In genomic region chr11:118343248-118343647, GRCh38 we compare ENCODE assay signal across 16 cellular contexts. TPM values are rescaled to one million over a fixed set of nuclear protein-coding genes. Genes with fewer than 3 reads are reported as not detected.
A peak's percentile ranks its signal among the peaks of the same experiment; 100 is the strongest.
DNase-seq lines count a peak whose midpoint lies in the region; ATAC-seq, FAIRE-seq and TF ChIP-seq lines count a peak whose summit lies in the region.
"Had no signal": no experiment of that assay in that cellular context is flagged by ENCODE, and none has a peak within 500 bp of the region (broad histone marks: within the 10 kb centered on the region; RNA-seq: fewer than 3 reads in every experiment).

No MANE protein-coding gene starts in this region.

- H3K27ac ChIP-seq in GM12878 (ENCODE audit: control insufficient read depth, insufficient read depth) (no peak overlapping the region), thymus (ENCODE audit: low read depth) (peak overlapping the region; percentile 93)
- H3K27ac ChIP-seq: WERI-Rb-1 had no signal

- no peak overlapping the region for H3K9ac ChIP-seq in GM12878 (ENCODE audit: control insufficient read depth, insufficient read depth, low read length)

- BruUV-seq in GM12878 (replicated peaks; lab: Mats Ljungman, UMichigan), result no TSS peak

- no peaks in the 10 kb centered on the region for H3K27me3 Mint-ChIP-seq in activated CD4-positive, alpha-beta memory T cell treated with anti-CD3 and anti-CD28 coated beads for 36 hours

- H3K4me2 ChIP-seq in GM12878 (ENCODE audit: control insufficient read depth, insufficient read depth), result no peak overlapping the region

- H3K4me3 Mint-ChIP-seq in activated CD4-positive, alpha-beta memory T cell treated with anti-CD3 and anti-CD28 coated beads for 36 hours, result peak overlapping the region; percentile 82
- H3K4me3 Mint-ChIP-seq: HFFc6 had no signal

- peak; percentile 63 for ATAC-seq in GM12878

- TF ChIP-seq RAD21 in GM12878 (IDR thresholded peaks at IDR 0.05; ENCODE audit: insufficient read depth, low read depth, low read length), result no peak

- intact Hi-C loops in activated CD4-positive, alpha-beta memory T cell treated with anti-CD3 and anti-CD28 coated beads for 36 hours (cut with micrococcal nuclease), result loop anchor here (2.0 to 5.0 kb wide), 4 partner anchors 54 to 196 kb away; no protein-coding TSS in a partner anchor
- intact Hi-C loops in GM12878 (cut with micrococcal nuclease; ENCODE audit: unreplicated experiment), result no loop called here

- peaks cover 48% of the 10 kb centered on the region for H3K36me3 Mint-ChIP-seq in activated CD4-positive, alpha-beta memory T cell treated with anti-CD3 and anti-CD28 coated beads for 36 hours

- H3K4me1 ChIP-seq in GM12878 (ENCODE audit: control insufficient read depth, insufficient read depth, low read length), result no peaks in the 10 kb centered on the region
- peaks cover 17% of the 10 kb centered on the region for H3K4me1 ChIP-seq in thymus (ENCODE audit: control insufficient read depth, insufficient read depth, low read length)

- 38% methylated on average over 9 of the region's 9 CpGs for WGBS in GM12878 (ENCODE audit: insufficient coverage, insufficient replicate concordance, low lambda C conversion rate, missing lambda C conversion rate)
- 65% methylated on average over 9 of the region's 9 CpGs for WGBS in thymus

- H3K27ac Mint-ChIP-seq in activated CD4-positive, alpha-beta memory T cell treated with anti-CD3 and anti-CD28 coated beads for 36 hours, result peak overlapping the region; percentile 98
- H3K27ac Mint-ChIP-seq: HFFc6 had no signal

- no peaks in the 10 kb centered on the region for H3K36me3 ChIP-seq in GM12878 (ENCODE audit: control insufficient read depth in 2 of 2, insufficient read depth in 2 of 2, low read length in 1 of 2)
- peaks cover 22% of the 10 kb centered on the region for H3K36me3 ChIP-seq in thymus (ENCODE audit: control insufficient read depth, insufficient read depth)
- H3K36me3 ChIP-seq: WERI-Rb-1 had no signal

- CTCF ChIA-PET in activated CD4-positive, alpha-beta memory T cell treated with anti-CD3 and anti-CD28 coated beads for 36 hours (lab: Charles Lee), result interaction anchor here (0.8 to 5.0 kb wide), 4 partner anchors 10 to 197 kb away, joined by 3 to 29 read pairs (median 18); partner anchors contain the start of gene CD3E
- CTCF ChIA-PET in GM12878 (lab: Yijun Ruan, JAX), result interaction anchor here (0.7 to 1.1 kb wide), 2 partner anchors 47 to 48 kb away, joined by 3 to 4 read pairs; no protein-coding TSS in a partner anchor

- H3K27me3 ChIP-seq in GM12878 (replicated peaks in 1 of 2; ENCODE audit: control insufficient read depth in 2 of 2, insufficient read depth in 2 of 2, low read length in 1 of 2) (no peaks in the 10 kb centered on the region; a peak in 1 of 4 replicates), thymus (ENCODE audit: control insufficient read depth, insufficient read depth) (no peaks in the 10 kb centered on the region)

- no peak for TF ChIP-seq EP300 in GM12878 (IDR thresholded peaks at IDR 0.05; ENCODE audit: borderline replicate concordance in 1 of 2, control insufficient read depth in 1 of 2, low read depth in 2 of 2, low read length in 2 of 2)

- SMC1A ChIA-PET in GM12878 (lab: Charles Lee; ENCODE audit: uncharacterized antibody, unreplicated experiment), result interaction anchor here (1.2 kb wide), 2 partner anchors 34 to 66 kb away, joined by 3 to 4 read pairs; no protein-coding TSS in a partner anchor

- DNase-seq in stimulated activated CD4-positive, alpha-beta T cell treated with anti-CD3 and anti-CD28 coated beads, Interleukin-15, amount 100 ng/mL, for 24 hours, result peak; percentile 41
- no peak for DNase-seq in stimulated activated CD4-positive, alpha-beta T cell treated with anti-CD3 and anti-CD28 coated beads, Interleukin-12 subunit alpha, Interleukin-12 subunit beta, amount 100 ng/mL, for 4 hours
- peak; percentile 68 for DNase-seq in activated CD4-positive, alpha-beta memory T cell treated with anti-CD3 and anti-CD28 coated beads for 36 hours
- DNase-seq in GM12878 (ENCODE audit: low read depth, low spot score), result no peak
- DNase-seq in medulla oblongata (ENCODE audit: extremely low spot score), result no peak
- no peak for DNase-seq in LoVo (ENCODE audit: low spot score)
- no peak for DNase-seq in H54 (ENCODE audit: insufficient read length, low spot score)
- DNase-seq: HFFc6, MV-4-11, NCI-H2081 treated with DMSO at 0.1 percent for 48 hours, NCI-H774, occipital lobe, WERI-Rb-1 had no signal

- in situ Hi-C loops in GM12878 (cut with MboI), result no loop called here

- TF ChIP-seq POLR2A in GM12878 (IDR thresholded peaks at IDR 0.05; ENCODE audit: low read depth, low read length) (no peak), H54 (IDR thresholded peaks at IDR 0.05; ENCODE audit: low read depth, low read length) (no peak)

- no peak for TF ChIP-seq CTCF in GM12878 (IDR thresholded peaks at IDR 0.05 in 2 of 3, conservative IDR thresholded peaks at IDR 0.05 in 1 of 3; ENCODE audit: control insufficient read depth in 2 of 3, extremely low read depth in 1 of 3, insufficient read depth in 1 of 3, low read depth in 3 of 3, low read length in 3 of 3)

- FAIRE-seq in GM12878 (lab: Jason Lieb, UNC) (no peak), H54 (lab: Jason Lieb, UNC) (no peak)
- FAIRE-seq: HepG2 had no signal

- H3K4me1 Mint-ChIP-seq in activated CD4-positive, alpha-beta memory T cell treated with anti-CD3 and anti-CD28 coated beads for 36 hours (ENCODE audit: low read depth), result peaks cover 51% of the 10 kb centered on the region

- POLR2A ChIA-PET in activated CD4-positive, alpha-beta memory T cell treated with anti-CD3 and anti-CD28 coated beads for 36 hours (lab: Charles Lee), result interaction anchor here (1.0 to 1.4 kb wide), 2 partner anchors 111 to 119 kb away, joined by 3 to 11 read pairs; partner anchors contain the start of gene JAML
- POLR2A ChIA-PET in GM12878 (lab: Charles Lee), result no interaction called here

- no peak overlapping the region for H2AFZ ChIP-seq in GM12878 (ENCODE audit: control insufficient read depth, low read depth, low read length)

- H3K79me2 ChIP-seq in GM12878 (ENCODE audit: control insufficient read depth, insufficient read depth, low read length), result no peaks in the 10 kb centered on the region

- H3K4me3 ChIP-seq in GM12878, result no peak overlapping the region
- H3K4me3 ChIP-seq in thymus (ENCODE audit: low read length), result peak overlapping the region; percentile 65

- RAD21 ChIA-PET in GM12878 (lab: Charles Lee; ENCODE audit: unreplicated experiment), result interaction anchor here (0.6 to 1.1 kb wide), 2 partner anchors 11 to 145 kb away, joined by 3 read pairs; no protein-coding TSS in a partner anchor

- H3K9me3 ChIP-seq in GM12878 (replicated peaks; ENCODE audit: control insufficient read depth, insufficient read depth, low read length) (no peaks in the 10 kb centered on the region), thymus (ENCODE audit: control insufficient read depth) (no peaks in the 10 kb centered on the region)

- no peaks in the 10 kb centered on the region for H4K20me1 ChIP-seq in GM12878 (ENCODE audit: control insufficient read depth, insufficient read depth)

- no peaks in the 10 kb centered on the region for H3K9me3 Mint-ChIP-seq in activated CD4-positive, alpha-beta memory T cell treated with anti-CD3 and anti-CD28 coated beads for 36 hours
- H3K9me3 Mint-ChIP-seq: HFFc6 had no signal

RNA-seq across cellular contexts. Expression of gene CD3D, which starts 0.7 kb away (rescaled TPM):
- total RNA-seq in activated CD4-positive, alpha-beta memory T cell treated with anti-CD3 and anti-CD28 coated beads for 36 hours, result 100 to 1,000 TPM; 321 to 346 TPM
- total RNA-seq in GM12878 (2013; cell fraction: nucleolus; rRNA removed), result not detected in 2 replicates
- total RNA-seq in GM12878 (2014; rRNA removed), result 0.44 TPM in 1 of 2 replicates, not detected in the other
- not detected in 2 replicates for total RNA-seq in GM12878 (2014; rRNA removed; fragmentation: Illumina TruSeq; extraction: Trizol)
- total RNA-seq in GM12878 (2021), result 0.32 and 0.69 TPM in 2 replicates
- not detected for polyA plus RNA-seq in GM12878 (2011; ENCODE audit: low read depth)
- polyA plus RNA-seq in GM12878 (2011; rRNA removed), result not detected in 2 replicates
- polyA plus RNA-seq in GM12878 (2011; cell fraction: cytosol; rRNA removed), result not detected in 2 replicates
- polyA plus RNA-seq in GM12878 (2011; cell fraction: nucleus; rRNA removed), result not detected in 2 replicates
- polyA plus RNA-seq in GM12878 (2012), result not detected in 2 replicates
- polyA plus RNA-seq in GM12878 (2014; fragmentation: Illumina TruSeq; extraction: Trizol), result 0.13 TPM in 1 of 2 replicates, not detected in the other
- under 1 TPM; 0.13 to 0.45 TPM for polyA plus RNA-seq in GM12878 (2014; fragmentation: Nextera tagmentation; extraction: Ambion mirVana)
- polyA plus RNA-seq in GM12878 (2014; rRNA removed), result not detected in 2 replicates
- not detected for polyA plus RNA-seq in GM12878 (2016; fragmentation: Nextera tagmentation; extraction: Ambion mirVana)
- not detected in 2 replicates for polyA minus RNA-seq in GM12878 (2011; rRNA and poly(A)+ RNA removed)
- not detected in 2 replicates for polyA minus RNA-seq in GM12878 (2011; cell fraction: cytosol; rRNA and poly(A)+ RNA removed)
- not detected in 2 replicates for polyA minus RNA-seq in GM12878 (2011; cell fraction: nucleus; rRNA and poly(A)+ RNA removed)
- 501 TPM for polyA plus RNA-seq in thymus
- total RNA-seq: HFFc6, occipital lobe had no signal
- polyA plus RNA-seq: AG04450 had no signal

RNA-seq across cellular contexts. Expression of gene CD3G, which starts 0.9 kb away (rescaled TPM):
- 100 to 1,000 TPM; 137 to 138 TPM for total RNA-seq in activated CD4-positive, alpha-beta memory T cell treated with anti-CD3 and anti-CD28 coated beads for 36 hours
- not detected in 2 replicates for total RNA-seq in GM12878 (2013; cell fraction: nucleolus; rRNA removed)
- total RNA-seq in GM12878 (2014; rRNA removed), result not detected in 2 replicates
- not detected in 2 replicates for total RNA-seq in GM12878 (2014; rRNA removed; fragmentation: Illumina TruSeq; extraction: Trizol)
- total RNA-seq in GM12878 (2021), result 0.13 and 0.21 TPM in 2 replicates
- polyA plus RNA-seq in GM12878 (2011; ENCODE audit: low read depth), result not detected
- polyA plus RNA-seq in GM12878 (2011; rRNA removed), result 0.04 TPM in 1 of 2 replicates, not detected in the other
- polyA plus RNA-seq in GM12878 (2011; cell fraction: cytosol; rRNA removed), result 0.03 TPM in 1 of 2 replicates, not detected in the other
- 0.13 TPM in 1 of 2 replicates, not detected in the other for polyA plus RNA-seq in GM12878 (2011; cell fraction: nucleus; rRNA removed)
- polyA plus RNA-seq in GM12878 (2012), result not detected in 2 replicates
- polyA plus RNA-seq in GM12878 (2014; fragmentation: Illumina TruSeq; extraction: Trizol), result 0.10 and 0.22 TPM in 2 replicates
- under 1 TPM in 1 of 2 experiments, not detected in 1; 0.16 TPM for polyA plus RNA-seq in GM12878 (2014; fragmentation: Nextera tagmentation; extraction: Ambion mirVana)
- not detected in 2 replicates for polyA plus RNA-seq in GM12878 (2014; rRNA removed)
- not detected for polyA plus RNA-seq in GM12878 (2016; fragmentation: Nextera tagmentation; extraction: Ambion mirVana)
- polyA minus RNA-seq in GM12878 (2011; rRNA and poly(A)+ RNA removed), result not detected in 2 replicates
- not detected in 2 replicates for polyA minus RNA-seq in GM12878 (2011; cell fraction: cytosol; rRNA and poly(A)+ RNA removed)
- polyA minus RNA-seq in GM12878 (2011; cell fraction: nucleus; rRNA and poly(A)+ RNA removed), result not detected in 2 replicates
- 32.0 TPM for polyA plus RNA-seq in thymus
- total RNA-seq: HepG2, HFFc6, occipital lobe had no signal
- polyA plus RNA-seq: AG04450, HepG2 had no signal

RNA-seq across cellular contexts. Expression of gene UBE4A, which starts 16.2 kb away (rescaled TPM):
- total RNA-seq in activated CD4-positive, alpha-beta memory T cell treated with anti-CD3 and anti-CD28 coated beads for 36 hours, result 10 to 100 TPM; 39.1 to 40.4 TPM
- 66.0 and 71.6 TPM in 2 replicates for total RNA-seq in GM12878 (2013; cell fraction: nucleolus; rRNA removed)
- total RNA-seq in GM12878 (2014; rRNA removed), result 39.6 and 44.5 TPM in 2 replicates
- 36.2 and 36.4 TPM in 2 replicates for total RNA-seq in GM12878 (2014; rRNA removed; fragmentation: Illumina TruSeq; extraction: Trizol)
- total RNA-seq in GM12878 (2021), result 30.1 and 31.1 TPM in 2 replicates
- polyA plus RNA-seq in GM12878 (2011; ENCODE audit: low read depth), result 7.4 TPM
- polyA plus RNA-seq in GM12878 (2011; rRNA removed), result 22.9 and 23.2 TPM in 2 replicates
- polyA plus RNA-seq in GM12878 (2011; cell fraction: cytosol; rRNA removed), result 12.5 and 18.0 TPM in 2 replicates
- polyA plus RNA-seq in GM12878 (2011; cell fraction: nucleus; rRNA removed), result 52.7 and 53.0 TPM in 2 replicates
- polyA plus RNA-seq in GM12878 (2012), result 10.7 and 13.6 TPM in 2 replicates
- polyA plus RNA-seq in GM12878 (2014; fragmentation: Illumina TruSeq; extraction: Trizol), result 29.5 and 35.5 TPM in 2 replicates
- polyA plus RNA-seq in GM12878 (2014; fragmentation: Nextera tagmentation; extraction: Ambion mirVana), result 10 to 100 TPM in 1 of 2 experiments, 1 to 10 TPM in 1; 6.2 to 13.9 TPM
- 15.9 and 17.1 TPM in 2 replicates for polyA plus RNA-seq in GM12878 (2014; rRNA removed)
- polyA plus RNA-seq in GM12878 (2016; fragmentation: Nextera tagmentation; extraction: Ambion mirVana), result 10 to 100 TPM; 36.8 to 37.5 TPM
- 26.4 and 28.5 TPM in 2 replicates for polyA minus RNA-seq in GM12878 (2011; rRNA and poly(A)+ RNA removed)
- 13.9 and 16.5 TPM in 2 replicates for polyA minus RNA-seq in GM12878 (2011; cell fraction: cytosol; rRNA and poly(A)+ RNA removed)
- 16.3 TPM in 2 replicates for polyA minus RNA-seq in GM12878 (2011; cell fraction: nucleus; rRNA and poly(A)+ RNA removed)
- polyA plus RNA-seq in thymus, result 40.6 TPM

RNA-seq across cellular contexts. Expression of gene CD3E, which starts 38.7 kb away (rescaled TPM):
- 100 to 1,000 TPM; 476 to 488 TPM for total RNA-seq in activated CD4-positive, alpha-beta memory T cell treated with anti-CD3 and anti-CD28 coated beads for 36 hours
- 0.79 and 0.88 TPM in 2 replicates for total RNA-seq in GM12878 (2013; cell fraction: nucleolus; rRNA removed)
- total RNA-seq in GM12878 (2014; rRNA removed) (3.4 and 4.0 TPM in 2 replicates), GM12878 (2014; rRNA removed; fragmentation: Illumina TruSeq; extraction: Trizol) (4.4 and 5.1 TPM in 2 replicates), GM12878 (2021) (11.6 and 13.4 TPM in 2 replicates)
- 2.7 TPM for polyA plus RNA-seq in GM12878 (2011; ENCODE audit: low read depth)
- polyA plus RNA-seq in GM12878 (2011; rRNA removed) (0.10 and 0.14 TPM in 2 replicates), GM12878 (2014; fragmentation: Illumina TruSeq; extraction: Trizol) (14.9 and 17.3 TPM in 2 replicates), GM12878 (2014; fragmentation: Nextera tagmentation; extraction: Ambion mirVana) (1 to 10 TPM; 1.7 to 2.4 TPM), GM12878 (2014; rRNA removed) (9.7 and 10.9 TPM in 2 replicates), GM12878 (2016; fragmentation: Nextera tagmentation; extraction: Ambion mirVana) (1 to 10 TPM; 3.1 to 4.2 TPM), thymus (328 TPM)
- 0.28 and 0.40 TPM in 2 replicates for polyA plus RNA-seq in GM12878 (2011; cell fraction: cytosol; rRNA removed)
- 0.07 and 0.12 TPM in 2 replicates for polyA plus RNA-seq in GM12878 (2011; cell fraction: nucleus; rRNA removed)
- polyA plus RNA-seq in GM12878 (2012), result 2.6 and 3.4 TPM in 2 replicates
- 0.41 TPM in 1 of 2 replicates, not detected in the other for polyA minus RNA-seq in GM12878 (2011; rRNA and poly(A)+ RNA removed)
- not detected in 2 replicates for polyA minus RNA-seq in GM12878 (2011; cell fraction: cytosol; rRNA and poly(A)+ RNA removed)
- polyA minus RNA-seq in GM12878 (2011; cell fraction: nucleus; rRNA and poly(A)+ RNA removed), result not detected in 2 replicates
- total RNA-seq: HepG2, HFFc6, occipital lobe had no signal
- polyA plus RNA-seq: AG04450, HepG2 had no signal

RNA-seq across cellular contexts. Expression of gene ATP5MG, which starts 58.2 kb away (rescaled TPM):
- 100 to 1,000 TPM; 298 to 306 TPM for total RNA-seq in activated CD4-positive, alpha-beta memory T cell treated with anti-CD3 and anti-CD28 coated beads for 36 hours
- 24.1 and 29.2 TPM in 2 replicates for total RNA-seq in GM12878 (2013; cell fraction: nucleolus; rRNA removed)
- 211 and 295 TPM in 2 replicates for total RNA-seq in GM12878 (2014; rRNA removed)
- total RNA-seq in GM12878 (2014; rRNA removed; fragmentation: Illumina TruSeq; extraction: Trizol), result 317 and 321 TPM in 2 replicates
- 316 and 333 TPM in 2 replicates for total RNA-seq in GM12878 (2021)
- polyA plus RNA-seq in GM12878 (2011; ENCODE audit: low read depth), result 4,287 TPM
- polyA plus RNA-seq in GM12878 (2011; rRNA removed), result 735 and 1,009 TPM in 2 replicates
- 470 and 534 TPM in 2 replicates for polyA plus RNA-seq in GM12878 (2011; cell fraction: cytosol; rRNA removed)
- 201 and 214 TPM in 2 replicates for polyA plus RNA-seq in GM12878 (2011; cell fraction: nucleus; rRNA removed)
- polyA plus RNA-seq in GM12878 (2012), result 410 and 516 TPM in 2 replicates
- 287 and 299 TPM in 2 replicates for polyA plus RNA-seq in GM12878 (2014; fragmentation: Illumina TruSeq; extraction: Trizol)
- 1,000 to 10,000 TPM; 2,154 to 2,276 TPM for polyA plus RNA-seq in GM12878 (2014; fragmentation: Nextera tagmentation; extraction: Ambion mirVana)
- polyA plus RNA-seq in GM12878 (2014; rRNA removed), result 531 and 577 TPM in 2 replicates
- 1,000 to 10,000 TPM; 1,057 to 1,150 TPM for polyA plus RNA-seq in GM12878 (2016; fragmentation: Nextera tagmentation; extraction: Ambion mirVana)
- polyA minus RNA-seq in GM12878 (2011; rRNA and poly(A)+ RNA removed), result 71.3 and 77.4 TPM in 2 replicates
- 45.6 and 63.6 TPM in 2 replicates for polyA minus RNA-seq in GM12878 (2011; cell fraction: cytosol; rRNA and poly(A)+ RNA removed)
- polyA minus RNA-seq in GM12878 (2011; cell fraction: nucleus; rRNA and poly(A)+ RNA removed), result 12.3 and 22.5 TPM in 2 replicates
- 371 TPM for polyA plus RNA-seq in thymus

Comparison
In these comparisons a context has a peak if more than half of its experiments do, and no peak if none do; other contexts are left out.
1. DNase-seq: peak in stimulated activated CD4-positive, alpha-beta T cell treated with anti-CD3 and anti-CD28 coated beads, Interleukin-15, amount 100 ng/mL, for 24 hours (single experiment) and activated CD4-positive, alpha-beta memory T cell treated with anti-CD3 and anti-CD28 coated beads for 36 hours (single experiment); none in stimulated activated CD4-positive, alpha-beta T cell treated with anti-CD3 and anti-CD28 coated beads, Interleukin-12 subunit alpha, Interleukin-12 subunit beta, amount 100 ng/mL, for 4 hours (single experiment), GM12878 (single experiment), medulla oblongata (single experiment), LoVo (single experiment) and H54 (single experiment).
2. RNA of gene CD3D, which starts 0.7 kb away (total RNA-seq): 321 to 346 TPM in activated CD4-positive, alpha-beta memory T cell treated with anti-CD3 and anti-CD28 coated beads for 36 hours; 0.32 to 0.69 TPM in GM12878; every median in the first group is over 100 times any median in the second.
3. RNA of gene CD3G, which starts 0.9 kb away (total RNA-seq): 137 to 138 TPM in activated CD4-positive, alpha-beta memory T cell treated with anti-CD3 and anti-CD28 coated beads for 36 hours; 0.13 to 0.21 TPM in GM12878; every median in the first group is over 100 times any median in the second.